9 cellular contexts compared by ENCODE assay signal in genomic region chr15:63050737-63051700, GRCh38. TPM values are rescaled to one million over a fixed set of nuclear protein-coding genes. Genes with fewer than 3 reads are reported as not detected.
DNase-seq lines count a peak whose midpoint lies in the region; ATAC-seq and TF ChIP-seq lines count a peak whose summit lies in the region.
"Had no signal": no experiment of that assay in that cellular context is flagged by ENCODE, and none has a peak within 500 bp of the region (broad histone marks: within the 10 kb centered on the region; RNA-seq: fewer than 3 reads in every experiment).

No MANE protein-coding gene starts in this region.

- H3K9me3 Mint-ChIP-seq in Calu3 (ENCODE audit: low read depth, unreplicated experiment) = no peaks in the 10 kb centered on the region
- H3K9me3 Mint-ChIP-seq in neural crest cell = no peaks in the 10 kb centered on the region

- H3K4me3 Mint-ChIP-seq in Calu3 (ENCODE audit: low read depth, unreplicated experiment) = peak overlapping the region; percentile 98
- H3K4me3 Mint-ChIP-seq in neural crest cell = peak overlapping the region; percentile 57

- H3K27me3 Mint-ChIP-seq in Calu3 (ENCODE audit: unreplicated experiment) (no peaks in the 10 kb centered on the region), neural crest cell (ENCODE audit: low read depth) (peaks cover 27% of the 10 kb centered on the region)

- intact Hi-C loops in Calu3 (cut with micrococcal nuclease; ENCODE audit: unreplicated experiment) = loop anchor here (2.0 to 5.0 kb wide), 3 partner anchors 42 to 200 kb away; partner anchors contain the start of gene RPS27L

- CTCF ChIA-PET in Calu3 (lab: Charles Lee) = interaction anchor here (0.7 to 1.3 kb wide), 4 partner anchors 22 to 654 kb away, joined by 3 to 7 read pairs (median 3); no protein-coding TSS in a partner anchor

- peaks cover 88% of the 10 kb centered on the region for H3K4me1 Mint-ChIP-seq in Calu3 (ENCODE audit: low read depth, unreplicated experiment)
- peaks cover 68% of the 10 kb centered on the region for H3K4me1 Mint-ChIP-seq in neural crest cell

- peaks cover 40% of the 10 kb centered on the region for H3K36me3 ChIP-seq in H7 (replicated peaks; ENCODE audit: control insufficient read depth, insufficient read depth, low read length)

- H3K27me3 ChIP-seq in H7 (ENCODE audit: control insufficient read depth, insufficient read depth, low read length) = no peaks in the 10 kb centered on the region

- peak overlapping the region; percentile 77 for H3K27ac Mint-ChIP-seq in Calu3 (ENCODE audit: unreplicated experiment)
- no peak overlapping the region for H3K27ac Mint-ChIP-seq in neural crest cell (ENCODE audit: unreplicated experiment)

- peak overlapping the region; percentile 94 for H3K4me3 ChIP-seq in coronary artery
- H3K4me3 ChIP-seq in H7 (ENCODE audit: insufficient read depth, low read depth, low read length) = no peak overlapping the region

- no peak for ATAC-seq in HG03025 (IDR thresholded peaks at IDR 0.05; ENCODE audit: low FRiP score, unreplicated experiment)

- peak overlapping the region; percentile 88 to 98 for H3K27ac ChIP-seq in coronary artery

- DNase-seq in Calu3 (peak; percentile 58), NCI-H2196 (lab: John Stamatoyannopoulos, UW; ENCODE audit: unreplicated experiment) (peak; percentile 9), coronary artery (ENCODE audit: low spot score) (no peak), neural crest cell (ENCODE audit: low read depth, low spot score) (no peak), H7 (no peak)
- DNase-seq in activated effector memory CD4-positive, alpha-beta T cell treated with anti-CD3 and anti-CD28 coated beads, Interleukin-2, amount 50 U/mL, for 16 hours = no peak
- no peak for DNase-seq in NK-92 treated with Interleukin-12 subunit alpha and Interleukin-12 subunit beta, amount 100 ng/mL, for 24 hours (lab: John Stamatoyannopoulos, UW)
- DNase-seq: amniotic stem cell had no signal

- H3K36me3 Mint-ChIP-seq in Calu3 (ENCODE audit: insufficient read depth, unreplicated experiment) (peaks cover 100% of the 10 kb centered on the region), neural crest cell (ENCODE audit: low read depth) (no peaks in the 10 kb centered on the region)

- TF ChIP-seq CTCF in Calu3 (IDR thresholded peaks at IDR 0.05; ENCODE audit: unreplicated experiment) (no peak), coronary artery (IDR thresholded peaks at IDR 0.05) (no peak), neural crest cell (conservative IDR thresholded peaks at IDR 0.05) (no peak)

- BruUV-seq in Calu3 (replicated peaks; lab: Mats Ljungman, UMichigan) = TSS peak; percentile 71

RNA-seq across cellular contexts. Expression of gene TPM1, which starts 8.5 kb away (rescaled TPM):
- total RNA-seq in Calu3 (2022) (691 and 1,158 TPM in 2 replicates), neural crest cell (67.5 and 71.0 TPM in 2 replicates)
- total RNA-seq in H7 (2014; rRNA removed; shearing (Covaris generic)) = 274 and 292 TPM in 2 replicates

Comparison
In these comparisons a context has a peak if more than half of its experiments do, and no peak if none do; other contexts are left out.
1. DNase-seq: peak in Calu3 (single experiment) and NCI-H2196 (single experiment); none in coronary artery (single experiment), neural crest cell (single experiment), activated effector memory CD4-positive, alpha-beta T cell treated with anti-CD3 and anti-CD28 coated beads, Interleukin-2, amount 50 U/mL, for 16 hours (single experiment), H7 (single experiment) and NK-92 treated with Interleukin-12 subunit alpha and Interleukin-12 subunit beta, amount 100 ng/mL, for 24 hours (single experiment).